Comparison of ENCODE assay signal across 8 cellular contexts in the genomic region with DNA sequence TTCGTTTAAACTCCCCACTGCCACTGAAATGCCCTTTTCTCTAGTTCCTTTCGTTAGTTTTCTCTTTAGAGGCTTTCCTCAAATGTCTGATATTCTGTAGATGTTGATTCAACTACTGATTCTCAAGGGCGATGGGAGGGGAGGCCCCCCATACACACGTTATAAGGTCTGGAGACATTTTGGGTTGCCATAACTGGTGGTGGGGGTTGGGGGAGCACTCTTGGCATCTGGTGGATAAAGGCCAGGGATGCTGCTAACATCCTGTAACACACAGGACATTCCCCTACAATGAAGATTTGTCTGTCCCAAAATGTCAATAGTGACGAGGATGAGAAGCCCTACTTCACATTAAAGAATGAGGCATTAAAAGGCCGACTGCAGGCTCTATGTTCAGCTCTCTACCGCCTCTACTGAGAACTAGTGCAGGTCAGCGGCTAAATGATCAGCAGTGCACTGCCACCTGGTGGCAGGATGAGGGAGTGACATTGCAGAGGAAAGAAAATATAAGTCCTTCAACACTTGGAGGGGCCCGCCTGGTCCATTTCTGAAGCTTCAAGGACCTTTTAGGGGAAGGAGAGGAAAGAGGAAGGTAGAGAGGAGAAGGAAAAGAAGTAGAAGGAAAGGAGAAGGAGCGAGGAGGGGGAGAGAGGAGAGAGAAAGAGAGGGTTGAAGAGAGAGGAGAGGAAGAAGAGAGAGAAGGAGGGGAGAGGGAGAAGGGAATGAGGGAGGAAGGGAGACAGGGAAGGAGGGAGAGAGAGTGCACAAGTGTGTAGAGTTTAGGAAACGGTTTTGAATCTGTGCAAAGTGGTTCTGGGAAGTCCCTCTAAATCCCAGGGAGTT. TPM values are rescaled to one million over a fixed set of nuclear protein-coding genes. Genes with fewer than 3 reads are reported as not detected.
DNase-seq lines count a peak whose midpoint lies in the region; TF ChIP-seq lines count a peak whose summit lies in the region.

No MANE protein-coding gene starts in this region.

- no peaks in the 10 kb centered on the region; the same call in 1 of the 2 replicates for H3K4me1 ChIP-seq in ES-I3 (ENCODE audit: insufficient read depth, low read length)
- peaks cover 10 to 14% of the 10 kb centered on the region in 2 experiments for H3K4me1 ChIP-seq in neutrophil (ENCODE audit: control insufficient read depth in 1 of 2, insufficient read depth in 1 of 2, low read depth in 1 of 2, low read length in 1 of 2)

- H3K9ac ChIP-seq in ES-I3 (ENCODE audit: low read depth, low read length), result peak overlapping the region; percentile 24

- TF ChIP-seq CTCF in LNCaP clone FGC (IDR thresholded peaks at IDR 0.05; ENCODE audit: control insufficient read depth, extremely low read depth, insufficient read depth), result peak; percentile 100
- TF ChIP-seq CTCF in foreskin fibroblast (IDR thresholded peaks at IDR 0.05; ENCODE audit: low read depth, low read length), result peak; percentile 99
- TF ChIP-seq CTCF in neutrophil (IDR thresholded peaks at IDR 0.05), result peak; percentile 93

- H3K9me3 ChIP-seq in ES-I3 (ENCODE audit: control insufficient read depth, insufficient read depth, low read length) (no peaks in the 10 kb centered on the region), neutrophil (no peaks in the 10 kb centered on the region)

- peak overlapping the region; percentile 6; the same call in 1 of the 2 replicates for H3K4me3 ChIP-seq in H7 (ENCODE audit: insufficient read depth, low read depth, low read length)
- H3K4me3 ChIP-seq in LNCaP clone FGC (ENCODE audit: low read depth, low read length), result no peak overlapping the region
- H3K4me3 ChIP-seq in foreskin fibroblast (ENCODE audit: low read depth in 1 of 2, low read length in 2 of 2), result no peak overlapping the region
- H3K4me3 ChIP-seq in neutrophil (ENCODE audit: low read depth in 1 of 2, low read length in 1 of 2), result no peak overlapping the region

- H3K36me3 ChIP-seq in ES-I3 (ENCODE audit: insufficient read depth, low read length) (no peaks in the 10 kb centered on the region), H7 (replicated peaks; ENCODE audit: control insufficient read depth, insufficient read depth, low read length) (no peaks in the 10 kb centered on the region), neutrophil (no peaks in the 10 kb centered on the region)

- DNase-seq in H7, result peak; percentile 66
- peak; percentile 43 for DNase-seq in LNCaP clone FGC (ENCODE audit: low read depth)
- DNase-seq in RPMI8226, result peak; percentile 72
- DNase-seq in activated T-helper 1 cell treated with anti-CD3 and anti-CD28 coated beads, Interleukin-2, amount 50 U/mL, for 16 hours (ENCODE audit: low read depth in 1 of 2, low spot score in 1 of 2), result peak; percentile 64 to 65
- DNase-seq in foreskin fibroblast, result peak; percentile 71 to 93
- DNase-seq in stromal cell of bone marrow (ENCODE audit: low read depth), result peak; percentile 74

- no peak overlapping the region for H3K27ac ChIP-seq in neutrophil

- H3K27me3 ChIP-seq in H7 (ENCODE audit: control insufficient read depth, insufficient read depth, low read length), result no peaks in the 10 kb centered on the region
- no peaks in the 10 kb centered on the region for H3K27me3 ChIP-seq in neutrophil

RNA-seq across cellular contexts. Expression of gene ALG14, which starts 29.4 kb away (rescaled TPM):
- 0.67 and 0.73 TPM in 2 replicates for total RNA-seq in H7 (2014; rRNA removed; shearing (Covaris generic))
